Comparison of ENCODE assay signal across 8 cellular contexts in the genomic region with DNA sequence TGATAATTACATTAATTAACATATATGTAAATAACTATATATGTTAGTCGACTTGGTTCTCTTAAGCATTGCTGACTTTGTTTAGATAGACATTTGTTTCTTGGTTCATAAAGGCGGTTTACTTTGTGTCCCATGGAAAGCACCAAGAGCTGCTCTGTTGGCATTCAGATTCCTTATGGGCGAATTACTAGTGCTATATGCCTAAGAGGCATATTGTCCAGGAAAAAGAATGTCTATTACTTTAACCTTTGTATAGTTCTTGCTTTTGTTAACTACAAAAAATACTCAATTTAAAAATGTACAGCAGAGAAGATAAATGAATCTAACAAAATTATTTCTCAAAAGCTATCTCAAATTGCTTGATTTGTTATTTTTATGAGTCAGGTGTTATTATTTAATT.
"Had no signal": no experiment of that assay in that cellular context is flagged by ENCODE, and none has a peak within 500 bp of the region (broad histone marks: within the 10 kb centered on the region; RNA-seq: fewer than 3 reads in every experiment).

No MANE protein-coding gene starts in this region.

- H3K4me2 ChIP-seq: GM23338 had no signal

- H2AFZ ChIP-seq: GM23338 had no signal

- FAIRE-seq: H1, H54, HepG2 had no signal

- ATAC-seq: GM23338, HepG2 had no signal

- H3K27ac ChIP-seq: HL-60 had no signal

- H3K4me3 ChIP-seq: GM23338 had no signal

- DNase-seq: H9, HCEC 1CT, KBM-7 had no signal
